Comparison of ENCODE assay signal across 17 cellular contexts in the genomic region with DNA sequence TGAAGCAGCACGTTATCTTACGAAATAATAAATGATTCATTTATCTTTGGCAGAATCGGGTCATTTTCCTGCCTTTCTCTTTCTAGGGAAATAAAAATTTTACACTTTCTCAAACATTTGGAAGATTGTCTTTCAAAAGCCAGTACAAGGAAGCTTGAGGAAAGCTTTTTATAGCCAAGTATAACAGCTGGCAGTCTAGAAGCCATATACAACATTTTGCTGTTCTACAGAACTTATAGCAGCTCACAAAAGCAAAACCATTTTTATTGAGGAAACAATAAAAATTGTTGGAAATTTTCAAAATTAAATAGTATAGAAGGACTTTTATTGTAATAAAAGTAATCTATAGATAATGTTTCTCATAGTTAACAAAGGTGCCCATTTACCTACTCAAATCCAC.
A peak's percentile ranks its signal among the peaks of the same experiment; 100 is the strongest.
DNase-seq lines count a peak whose midpoint lies in the region; ATAC-seq and TF ChIP-seq lines count a peak whose summit lies in the region.
"Had no signal": no experiment of that assay in that cellular context is flagged by ENCODE, and none has a peak within 500 bp of the region (broad histone marks: within the 10 kb centered on the region; RNA-seq: fewer than 3 reads in every experiment).

No MANE protein-coding gene starts in this region.

- ATAC-seq in mucosa of descending colon, result peak; percentile 59
- no peak for ATAC-seq in HG02973 (IDR thresholded peaks at IDR 0.05; ENCODE audit: unreplicated experiment)

- H3K9me3 ChIP-seq in mucosa of descending colon, result no peaks in the 10 kb centered on the region

- no peaks in the 10 kb centered on the region for H3K4me1 ChIP-seq in mucosa of descending colon (ENCODE audit: low read depth)

- H3K4me3 ChIP-seq in epithelial cell of esophagus (ENCODE audit: low read length) (no peak overlapping the region), mucosa of descending colon (no peak overlapping the region)

- no peak for TF ChIP-seq CTCF in epithelial cell of esophagus (IDR thresholded peaks at IDR 0.05; ENCODE audit: insufficient read depth, low read depth, low read length, missing control alignments)
- no peak for TF ChIP-seq CTCF in mucosa of descending colon (IDR thresholded peaks at IDR 0.05)

- DNase-seq in AG20443 (ENCODE audit: low spot score), result peak; percentile 12
- DNase-seq in LHCN-M2 (ENCODE audit: low read depth), result peak; percentile 40
- DNase-seq in epithelial cell of esophagus (ENCODE audit: low read depth), result peak; percentile 9
- DNase-seq in mucosa of descending colon, result no peak
- no peak for DNase-seq in hippocampal formation (lab: John Stamatoyannopoulos, UW)
- no peak for DNase-seq in H4 (ENCODE audit: low spot score)
- DNase-seq in DMS114 treated with DMSO at 0.1 percent for 48 hours (lab: John Stamatoyannopoulos, UW; ENCODE audit: unreplicated experiment), result no peak
- DNase-seq: DMS53, GDM1, KG1, NCI-H1048, NCI-H1417 treated with DMSO at 0.1 percent for 48 hours, NCI-H187, NCI-H446, NCI-H526, Right ventricle myocardium superior had no signal

- intact Hi-C loops in mucosa of descending colon (cut with DNase I, micrococcal nuclease), result no loop called here

- H3K36me3 ChIP-seq in mucosa of descending colon (ENCODE audit: low read depth), result no peaks in the 10 kb centered on the region

Comparison
In these comparisons a context has a peak if more than half of its experiments do, and no peak if none do; other contexts are left out.
1. DNase-seq: peak in AG20443 (single experiment), LHCN-M2 (single experiment) and epithelial cell of esophagus (single experiment); none in mucosa of descending colon (0 of 3), hippocampal formation (0 of 2), H4 (single experiment) and DMS114 treated with DMSO at 0.1 percent for 48 hours (single experiment).